9 cellular contexts compared by ENCODE assay signal in the genomic region with DNA sequence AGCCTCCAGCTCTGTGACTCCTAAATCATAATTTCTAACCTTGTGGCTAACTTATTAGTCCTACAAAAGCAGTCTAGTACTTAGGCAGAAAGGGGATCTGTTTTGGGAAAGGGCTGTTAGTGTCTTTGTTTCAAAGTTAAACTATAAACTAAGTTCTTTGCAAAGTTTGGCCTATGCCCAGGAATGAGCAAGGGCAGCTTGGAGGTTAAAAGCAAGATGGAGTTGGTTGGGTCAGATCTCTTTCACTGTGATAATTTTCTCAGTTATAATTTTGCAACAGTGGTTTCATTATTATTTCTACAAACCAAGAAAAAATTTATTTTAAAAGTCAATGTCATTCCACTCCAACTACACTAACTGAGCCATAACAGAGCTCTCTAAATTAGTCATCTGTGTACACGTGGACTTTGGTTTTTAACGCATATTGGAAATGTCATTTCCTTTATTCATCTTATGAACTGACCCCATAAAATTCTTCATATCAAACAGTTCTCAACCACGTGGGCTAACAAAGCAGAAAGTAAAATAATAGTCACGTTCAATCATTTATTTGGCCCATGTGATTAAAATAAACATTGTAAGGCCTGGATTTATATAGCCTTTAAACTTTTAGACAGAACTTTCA.
DNase-seq lines count a peak whose midpoint lies in the region; ATAC-seq and TF ChIP-seq lines count a peak whose summit lies in the region.
"Had no signal": no experiment of that assay in that cellular context is flagged by ENCODE, and none has a peak within 500 bp of the region (broad histone marks: within the 10 kb centered on the region; RNA-seq: fewer than 3 reads in every experiment).

No MANE protein-coding gene starts in this region.

- H3K27me3 ChIP-seq in brain microvascular endothelial cell (replicated peaks) = no peaks in the 10 kb centered on the region

- no peak overlapping the region for H3K27ac ChIP-seq in brain microvascular endothelial cell

- in situ Hi-C loops in brain microvascular endothelial cell (cut with HindIII; ENCODE audit: low pct_ligation_motif_present, low sequenced_read_pairs) = no loop called here

- no peak for TF ChIP-seq CTCF in brain microvascular endothelial cell (IDR thresholded peaks at IDR 0.05; ENCODE audit: low read depth, low read length, missing control alignments)

- no peak overlapping the region for H3K4me3 ChIP-seq in brain microvascular endothelial cell (ENCODE audit: low read depth, low read length)

- DNase-seq in kidney tubule cell (ENCODE audit: low spot score) (peak; percentile 4), NCI-H187 treated with DMSO at 0.1 percent for 48 hours (lab: John Stamatoyannopoulos, UW) (no peak), brain microvascular endothelial cell (no peak), NCI-H146 treated with DMSO at 0.1 percent for 48 hours (lab: John Stamatoyannopoulos, UW; ENCODE audit: unreplicated experiment) (no peak), DMS114 treated with DMSO at 0.1 percent for 48 hours (lab: John Stamatoyannopoulos, UW; ENCODE audit: unreplicated experiment) (no peak)
- DNase-seq: activated effector memory CD4-positive, alpha-beta T cell treated with Interleukin-2 at 50 U/mL for 16 hours had no signal

- ATAC-seq in GM18508 (IDR thresholded peaks at IDR 0.05; ENCODE audit: insufficient read depth, unreplicated experiment) (peak; percentile 96), GM21390 (IDR thresholded peaks at IDR 0.05; ENCODE audit: unreplicated experiment) (peak; percentile 88), HG03139 (IDR thresholded peaks at IDR 0.05; ENCODE audit: unreplicated experiment) (peak; percentile 84)

- H3K36me3 ChIP-seq in brain microvascular endothelial cell (replicated peaks) = no peaks in the 10 kb centered on the region
